ENCODE assay signal across 8 cellular contexts in the genomic region with DNA sequence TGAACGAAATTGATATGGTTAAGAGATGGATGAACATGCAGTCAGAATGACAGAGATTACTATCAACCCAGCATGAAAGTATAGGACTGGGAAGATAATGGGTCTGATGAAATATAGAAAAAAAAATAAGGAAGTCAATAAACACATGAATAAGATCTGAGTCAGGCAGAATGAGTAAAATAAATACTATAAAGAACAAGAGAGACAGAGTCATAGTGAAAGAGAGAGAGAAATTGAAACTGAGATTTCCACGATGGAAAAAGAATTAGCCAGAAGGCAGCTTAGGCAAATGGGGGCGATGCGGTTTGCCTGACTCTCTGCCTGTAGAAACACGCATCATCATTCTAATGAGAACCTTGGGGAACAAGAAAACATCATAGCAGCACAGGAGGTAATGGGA. TPM values are rescaled to one million over a fixed set of nuclear protein-coding genes. Genes with fewer than 3 reads are reported as not detected.
DNase-seq lines count a peak whose midpoint lies in the region; ATAC-seq and TF ChIP-seq lines count a peak whose summit lies in the region.

No MANE protein-coding gene starts in this region.

- H3K4me3 Mint-ChIP-seq in T-helper 2 cell treated with Interferon-gamma antibody and Interleukin-4, amounts not matched to agents 5 μg/mL and 100 μg/mL, for 36 hours, result no peak overlapping the region

- H3K27ac ChIP-seq in caudate nucleus (ENCODE audit: low read depth, low read length), result no peak overlapping the region
- H3K27ac ChIP-seq in dorsolateral prefrontal cortex, result no peak overlapping the region

- H3K4me3 ChIP-seq in dorsolateral prefrontal cortex, result no peak overlapping the region

- ATAC-seq in HG03039 (IDR thresholded peaks at IDR 0.05; ENCODE audit: unreplicated experiment), result peak; percentile 86

- peak; percentile 6 for DNase-seq in stimulated activated CD4-positive, alpha-beta T cell treated with anti-CD3 and anti-CD28 coated beads, Interleukin-4, amount 100 ng/mL, for 24 hours
- DNase-seq in stimulated activated CD4-positive, alpha-beta T cell treated with anti-CD3 and anti-CD28 coated beads, Interleukin-2, amount 100 ng/mL, for 48 hours, result no peak
- DNase-seq in T-helper 2 cell treated with Interferon-gamma antibody and Interleukin-4, amounts not matched to agents 5 μg/mL and 100 μg/mL, for 36 hours (ENCODE audit: low spot score), result peak; percentile 6
- DNase-seq in caudate nucleus (lab: John Stamatoyannopoulos, UW) (no peak), dorsolateral prefrontal cortex (no peak)
- DNase-seq in NK-92 treated with Interleukin-12 subunit alpha and Interleukin-12 subunit beta, amount 100 ng/mL, for 24 hours (lab: John Stamatoyannopoulos, UW), result no peak
- DNase-seq in activated naive CD4-positive, alpha-beta T cell treated with Interleukin-2 at 50 U/mL for 16 hours, result no peak

- H3K9me3 Mint-ChIP-seq in T-helper 2 cell treated with Interferon-gamma antibody and Interleukin-4, amounts not matched to agents 5 μg/mL and 100 μg/mL, for 36 hours, result peaks cover 16% of the 10 kb centered on the region

- peaks cover 5% of the 10 kb centered on the region for H3K4me1 Mint-ChIP-seq in T-helper 2 cell treated with Interferon-gamma antibody and Interleukin-4, amounts not matched to agents 5 μg/mL and 100 μg/mL, for 36 hours (ENCODE audit: low read depth)

- H3K27me3 Mint-ChIP-seq in T-helper 2 cell treated with Interferon-gamma antibody and Interleukin-4, amounts not matched to agents 5 μg/mL and 100 μg/mL, for 36 hours (ENCODE audit: low read depth), result no peaks in the 10 kb centered on the region

- H3K27me3 ChIP-seq in dorsolateral prefrontal cortex, result no peaks in the 10 kb centered on the region

- H3K36me3 Mint-ChIP-seq in T-helper 2 cell treated with Interferon-gamma antibody and Interleukin-4, amounts not matched to agents 5 μg/mL and 100 μg/mL, for 36 hours (ENCODE audit: low read depth), result no peaks in the 10 kb centered on the region

- intact Hi-C loops in dorsolateral prefrontal cortex (cut with DNase I), result no loop called here

- no peak overlapping the region for H3K27ac Mint-ChIP-seq in T-helper 2 cell treated with Interferon-gamma antibody and Interleukin-4, amounts not matched to agents 5 μg/mL and 100 μg/mL, for 36 hours

- TF ChIP-seq CTCF in dorsolateral prefrontal cortex (IDR thresholded peaks at IDR 0.05 in 54 of 56, conservative IDR thresholded peaks at IDR 0.05 in 2 of 56; ENCODE audit: low read depth in 1 of 56, partially characterized antibody in 56 of 56), result no peak

RNA-seq across cellular contexts. Expression of a gene that starts 26.6 kb away (rescaled TPM):
- 10 to 100 TPM in 14 of 120 experiments, 1 to 10 TPM in 106; 2.4 to 14.7 (median 6.6) TPM for total RNA-seq in dorsolateral prefrontal cortex

Comparison
In these comparisons a context has a peak if more than half of its experiments do, and no peak if none do; other contexts are left out.
1. DNase-seq: peak in stimulated activated CD4-positive, alpha-beta T cell treated with anti-CD3 and anti-CD28 coated beads, Interleukin-4, amount 100 ng/mL, for 24 hours (single experiment) and T-helper 2 cell treated with Interferon-gamma antibody and Interleukin-4, amounts not matched to agents 5 μg/mL and 100 μg/mL, for 36 hours (single experiment); none in stimulated activated CD4-positive, alpha-beta T cell treated with anti-CD3 and anti-CD28 coated beads, Interleukin-2, amount 100 ng/mL, for 48 hours (0 of 2), caudate nucleus (0 of 61), NK-92 treated with Interleukin-12 subunit alpha and Interleukin-12 subunit beta, amount 100 ng/mL, for 24 hours (single experiment), dorsolateral prefrontal cortex (0 of 10) and activated naive CD4-positive, alpha-beta T cell treated with Interleukin-2 at 50 U/mL for 16 hours (single experiment).